Comparison of ENCODE assay signal across 15 cellular contexts in the genomic region with DNA sequence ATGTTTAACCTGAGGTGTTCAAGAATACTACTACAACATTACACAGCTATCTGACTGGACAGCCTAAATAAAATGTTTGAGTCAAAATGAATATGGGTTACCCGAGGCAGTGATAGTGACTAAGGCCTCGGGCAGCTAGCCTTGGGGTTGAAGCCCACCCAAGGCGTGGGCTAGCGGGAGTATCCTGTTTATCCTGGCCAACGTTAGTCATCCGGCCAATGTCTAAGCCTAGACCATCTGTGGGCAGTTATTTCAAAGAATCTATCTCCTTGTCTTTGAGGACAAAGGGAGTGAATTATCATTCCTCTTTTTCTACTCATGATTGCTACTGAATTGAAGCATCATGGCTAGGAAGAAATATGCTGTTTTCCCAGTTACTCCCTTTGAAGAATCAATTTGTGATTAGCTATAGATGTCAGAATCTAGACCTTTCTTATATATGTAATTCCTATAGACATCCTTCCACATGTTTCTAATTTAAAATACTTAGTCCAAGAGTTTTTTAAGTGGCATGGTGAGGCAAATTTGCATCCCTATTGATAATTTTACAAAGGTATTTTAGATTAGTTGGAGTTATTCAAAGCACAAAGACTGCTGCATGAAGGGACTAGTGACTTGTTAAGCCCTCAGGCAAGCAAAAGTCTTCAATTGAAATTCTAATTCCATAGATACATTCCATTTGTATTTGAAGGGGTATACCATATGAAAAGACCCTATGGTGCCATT. TPM values are rescaled to one million over a fixed set of nuclear protein-coding genes. Genes with fewer than 3 reads are reported as not detected.
DNase-seq lines count a peak whose midpoint lies in the region; ATAC-seq and TF ChIP-seq lines count a peak whose summit lies in the region.
"Had no signal": no experiment of that assay in that cellular context is flagged by ENCODE, and none has a peak within 500 bp of the region (broad histone marks: within the 10 kb centered on the region; RNA-seq: fewer than 3 reads in every experiment).

No MANE protein-coding gene starts in this region.

- H3K4me3 Mint-ChIP-seq in natural killer cell (no peak overlapping the region), type B pancreatic cell (no peak overlapping the region)
- H3K4me3 Mint-ChIP-seq: activated naive CD8-positive, alpha-beta T cell treated with anti-CD3 and anti-CD28 coated beads, Interleukin-2, amount 10 ng/mL, durations not matched to agents 7 days and 5 days had no signal

- intact Hi-C loops in natural killer cell (cut with micrococcal nuclease) = no loop called here

- H3K27ac Mint-ChIP-seq in natural killer cell (no peak overlapping the region), type B pancreatic cell (no peak overlapping the region)
- H3K27ac Mint-ChIP-seq: activated naive CD8-positive, alpha-beta T cell treated with anti-CD3 and anti-CD28 coated beads, Interleukin-2, amount 10 ng/mL, durations not matched to agents 7 days and 5 days had no signal

- H3K27me3 Mint-ChIP-seq in natural killer cell (ENCODE audit: low read depth in 2 of 2) = peaks cover 8 to 20% of the 10 kb centered on the region in 2 donors
- H3K27me3 Mint-ChIP-seq in type B pancreatic cell = no peaks in the 10 kb centered on the region

- H3K36me3 Mint-ChIP-seq in natural killer cell = no peaks in the 10 kb centered on the region
- H3K36me3 Mint-ChIP-seq in type B pancreatic cell = no peaks in the 10 kb centered on the region
- H3K36me3 Mint-ChIP-seq: activated naive CD8-positive, alpha-beta T cell treated with anti-CD3 and anti-CD28 coated beads, Interleukin-2, amount 10 ng/mL, durations not matched to agents 7 days and 5 days had no signal

- POLR2A ChIA-PET in AG04449 (lab: Yijun Ruan, JAX) = interaction anchor here (1.4 to 1.5 kb wide), 2 partner anchors 21 to 26 kb away, joined by 4 to 9 read pairs; no protein-coding TSS in a partner anchor

- H3K4me1 Mint-ChIP-seq in natural killer cell (no peaks in the 10 kb centered on the region), type B pancreatic cell (ENCODE audit: unreplicated experiment) (peaks cover 20% of the 10 kb centered on the region)
- H3K4me1 Mint-ChIP-seq: activated naive CD8-positive, alpha-beta T cell treated with anti-CD3 and anti-CD28 coated beads, Interleukin-2, amount 10 ng/mL, durations not matched to agents 7 days and 5 days had no signal

- H3K9me3 ChIP-seq in BE2C = no peaks in the 10 kb centered on the region
- H3K9me3 ChIP-seq: A549, uterus had no signal

- no peak overlapping the region for H3K4me3 ChIP-seq in AG04449 (ENCODE audit: low read depth, low read length)
- no peak overlapping the region for H3K4me3 ChIP-seq in kidney epithelial cell (ENCODE audit: low read depth, low read length)
- no peak overlapping the region for H3K4me3 ChIP-seq in BE2C (ENCODE audit: low read depth, low read length)
- H3K4me3 ChIP-seq: A549, uterus had no signal

- CTCF ChIA-PET in AG04449 (lab: Yijun Ruan, JAX) = interaction anchor here (1.0 to 3.2 kb wide), 5 partner anchors 9 to 502 kb away, joined by 3 to 22 read pairs (median 4); no protein-coding TSS in a partner anchor

- H3K4me1 ChIP-seq in BE2C = no peaks in the 10 kb centered on the region
- H3K4me1 ChIP-seq: A549, uterus had no signal

- DNase-seq in AG04449 (ENCODE audit: low read depth, low spot score) (peak; percentile 68), HS-5 (ENCODE audit: low read depth) (peak; percentile 93), astrocyte of the hippocampus (ENCODE audit: low read depth, low spot score) (peak; percentile 84), kidney epithelial cell (ENCODE audit: low read depth) (peak; percentile 71), natural killer cell (no peak), type B pancreatic cell (ENCODE audit: extremely low spot score, unreplicated experiment) (no peak), BE2C (no peak), D341Med (ENCODE audit: low spot score) (no peak)
- DNase-seq: activated naive CD8-positive, alpha-beta T cell treated with anti-CD3 and anti-CD28 coated beads, Interleukin-2, amount 10 ng/mL, durations not matched to agents 7 days and 5 days; dermis blood vessel endothelial cell; left ventricle myocardium superior; NCI-H146; NCI-H82; uterus had no signal

- H3K36me3 ChIP-seq in kidney epithelial cell (ENCODE audit: control insufficient read depth, insufficient read depth, low read length) (no peaks in the 10 kb centered on the region), BE2C (no peaks in the 10 kb centered on the region)
- H3K36me3 ChIP-seq: uterus had no signal

- ATAC-seq in natural killer cell = no peak
- ATAC-seq: A549, left ventricle myocardium superior had no signal

- TF ChIP-seq CTCF in AG04449 (IDR thresholded peaks at IDR 0.05; ENCODE audit: insufficient read depth, low read length, missing control alignments) (no peak), kidney epithelial cell (IDR thresholded peaks at IDR 0.05; ENCODE audit: insufficient read depth, low read length, poor library complexity, severe bottlenecking) (no peak), natural killer cell (IDR thresholded peaks at IDR 0.05) (no peak), type B pancreatic cell (conservative IDR thresholded peaks at IDR 0.05) (no peak), BE2C (IDR thresholded peaks at IDR 0.05; ENCODE audit: low read depth, low read length) (no peak)

- no peaks in the 10 kb centered on the region for H3K27me3 ChIP-seq in kidney epithelial cell (ENCODE audit: control insufficient read depth, insufficient read depth, low read length)
- H3K27me3 ChIP-seq in BE2C = peaks cover 6% of the 10 kb centered on the region
- H3K27me3 ChIP-seq: uterus had no signal

- peaks cover 7 to 8% of the 10 kb centered on the region in 2 donors for H3K9me3 Mint-ChIP-seq in natural killer cell
- no peaks in the 10 kb centered on the region for H3K9me3 Mint-ChIP-seq in type B pancreatic cell
- H3K9me3 Mint-ChIP-seq: activated naive CD8-positive, alpha-beta T cell treated with anti-CD3 and anti-CD28 coated beads, Interleukin-2, amount 10 ng/mL, durations not matched to agents 7 days and 5 days had no signal

RNA-seq across cellular contexts. Expression of gene PDGFC, which starts 6.0 kb away (rescaled TPM):
- total RNA-seq in kidney epithelial cell = 67.2 and 82.5 TPM in 2 replicates
- 1 to 10 TPM in 1 of 3 donors, under 1 TPM in 2; 0.72 to 1.6 (median 0.90) TPM for total RNA-seq in natural killer cell
- 18.1 and 39.9 TPM in 2 replicates for total RNA-seq in type B pancreatic cell (ENCODE audit: low replicate concordance)
- polyA plus RNA-seq in BE2C (2012; ENCODE audit: insufficient read depth, insufficient read length, low read depth) = not detected

Comparison
In these comparisons a context has a peak if more than half of its experiments do, and no peak if none do; other contexts are left out.
1. DNase-seq: peak in AG04449 (single experiment), HS-5 (single experiment), astrocyte of the hippocampus (single experiment) and kidney epithelial cell (single experiment); none in natural killer cell (single experiment), type B pancreatic cell (single experiment), BE2C (single experiment) and D341Med (single experiment).